In the genomic region with DNA sequence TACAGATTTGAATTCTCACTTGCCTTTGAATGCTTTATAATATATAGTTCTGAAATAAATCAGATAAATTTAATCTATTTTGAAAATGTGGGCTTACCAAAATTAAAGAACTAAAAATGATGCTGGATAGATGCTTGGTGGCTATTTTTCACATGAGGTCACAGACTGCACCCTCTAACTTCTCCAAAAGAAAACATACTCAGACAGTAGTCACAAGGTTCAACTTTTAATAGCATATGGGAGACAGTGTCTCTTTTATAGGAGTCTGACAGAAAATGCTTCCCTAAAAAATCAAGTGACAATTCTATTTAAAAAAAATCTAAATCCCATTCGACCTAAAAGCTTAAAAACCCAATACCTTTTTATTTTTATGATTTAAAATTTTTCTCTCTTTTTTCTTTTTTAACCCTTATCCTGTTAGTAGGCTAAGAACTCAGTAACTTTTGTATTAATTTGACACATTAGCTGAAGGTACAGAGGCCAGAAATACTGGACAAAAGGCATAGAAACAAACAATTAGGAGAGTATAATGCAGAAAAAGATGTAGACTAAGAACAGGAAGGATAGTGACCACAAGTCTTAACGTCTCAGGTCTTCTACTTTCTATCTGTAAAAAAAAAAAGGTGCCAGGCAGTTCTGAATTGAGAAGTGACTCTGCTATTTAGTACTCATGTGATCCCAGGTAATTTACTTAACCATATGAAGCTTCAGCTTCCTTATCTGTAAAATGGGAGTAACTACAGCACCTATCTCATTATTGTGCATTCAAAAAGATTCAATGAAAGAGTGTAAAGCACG, we compare ENCODE assay signal across 12 cellular contexts.
DNase-seq lines count a peak whose midpoint lies in the region; ATAC-seq lines count a peak whose summit lies in the region.
"Had no signal": no experiment of that assay in that cellular context is flagged by ENCODE, and none has a peak within 500 bp of the region (broad histone marks: within the 10 kb centered on the region; RNA-seq: fewer than 3 reads in every experiment).

No MANE protein-coding gene starts in this region.

- no peak overlapping the region for H3K27ac Mint-ChIP-seq in memory B cell
- H3K27ac Mint-ChIP-seq in activated naive CD4-positive, alpha-beta T cell treated with anti-CD3 and anti-CD28 coated beads, Interleukin-2, amount 10 ng/mL, durations not matched to agents 7 days and 5 days: no peak overlapping the region
- H3K27ac Mint-ChIP-seq: mesothelial cell of epicardium had no signal

- CTCF ChIA-PET in activated naive CD4-positive, alpha-beta T cell treated with anti-CD3 and anti-CD28 coated beads, Interleukin-2, amount 10 ng/mL, durations not matched to agents 7 days and 5 days (lab: Charles Lee): interaction anchor here (0.6 kb wide), 1 partner anchor 36 kb away, joined by 3 read pairs; no protein-coding TSS in a partner anchor

- no peaks in the 10 kb centered on the region for H3K9me3 Mint-ChIP-seq in memory B cell
- H3K9me3 Mint-ChIP-seq in activated naive CD4-positive, alpha-beta T cell treated with anti-CD3 and anti-CD28 coated beads, Interleukin-2, amount 10 ng/mL, durations not matched to agents 7 days and 5 days: no peaks in the 10 kb centered on the region
- H3K9me3 Mint-ChIP-seq: mesothelial cell of epicardium had no signal

- H3K4me3 Mint-ChIP-seq in memory B cell: no peak overlapping the region
- no peak overlapping the region for H3K4me3 Mint-ChIP-seq in activated naive CD4-positive, alpha-beta T cell treated with anti-CD3 and anti-CD28 coated beads, Interleukin-2, amount 10 ng/mL, durations not matched to agents 7 days and 5 days
- H3K4me3 Mint-ChIP-seq: mesothelial cell of epicardium had no signal

- no peaks in the 10 kb centered on the region for H3K36me3 Mint-ChIP-seq in memory B cell
- no peaks in the 10 kb centered on the region for H3K36me3 Mint-ChIP-seq in activated naive CD4-positive, alpha-beta T cell treated with anti-CD3 and anti-CD28 coated beads, Interleukin-2, amount 10 ng/mL, durations not matched to agents 7 days and 5 days
- H3K36me3 Mint-ChIP-seq: mesothelial cell of epicardium had no signal

- H3K4me1 Mint-ChIP-seq in memory B cell: peaks cover 7% of the 10 kb centered on the region
- H3K4me1 Mint-ChIP-seq in activated naive CD4-positive, alpha-beta T cell treated with anti-CD3 and anti-CD28 coated beads, Interleukin-2, amount 10 ng/mL, durations not matched to agents 7 days and 5 days: peaks cover 8% of the 10 kb centered on the region
- H3K4me1 Mint-ChIP-seq: mesothelial cell of epicardium had no signal

- ATAC-seq in GM18909 (IDR thresholded peaks at IDR 0.05; ENCODE audit: poor library complexity, unreplicated experiment): peak; percentile 82
- ATAC-seq in GM21717 (IDR thresholded peaks at IDR 0.05; ENCODE audit: unreplicated experiment): peak; percentile 64
- ATAC-seq in HG03280 (IDR thresholded peaks at IDR 0.05; ENCODE audit: unreplicated experiment): peak; percentile 95
- ATAC-seq in memory B cell (ENCODE audit: low read depth): peak; percentile 57
- ATAC-seq: upper lobe of right lung had no signal

- no peaks in the 10 kb centered on the region for H3K27me3 Mint-ChIP-seq in memory B cell
- peaks cover 16% of the 10 kb centered on the region for H3K27me3 Mint-ChIP-seq in activated naive CD4-positive, alpha-beta T cell treated with anti-CD3 and anti-CD28 coated beads, Interleukin-2, amount 10 ng/mL, durations not matched to agents 7 days and 5 days

- DNase-seq in memory B cell (ENCODE audit: low spot score in 2 of 2) (no peak), NCI-H2081 (lab: John Stamatoyannopoulos, UW) (no peak), activated gamma-delta T cell (lab: John Stamatoyannopoulos, UW) (no peak), NCI-H524 (lab: John Stamatoyannopoulos, UW) (no peak)
- DNase-seq in activated naive CD4-positive, alpha-beta T cell treated with anti-CD3 and anti-CD28 coated beads, Interleukin-2, amount 10 ng/mL, durations not matched to agents 7 days and 5 days: no peak
- DNase-seq: activated CD8-positive, alpha-beta memory T cell treated with anti-CD3 and anti-CD28 coated beads, Interleukin-2, amount 50 U/mL, for 48 hours; NCI-H187 treated with DMSO at 0.1 percent for 48 hours; upper lobe of right lung had no signal
